8 cellular contexts compared by ENCODE assay signal in genomic region chr11:119065369-119065768, GRCh38. TPM values are rescaled to one million over a fixed set of nuclear protein-coding genes. Genes with fewer than 3 reads are reported as not detected.
DNase-seq lines count a peak whose midpoint lies in the region; ATAC-seq and TF ChIP-seq lines count a peak whose summit lies in the region.

No MANE protein-coding gene starts in this region.

- peaks cover 13% of the 10 kb centered on the region for H3K27me3 Mint-ChIP-seq in brain
- H3K27me3 Mint-ChIP-seq in neural crest cell (ENCODE audit: low read depth), result no peaks in the 10 kb centered on the region

- H3K36me3 Mint-ChIP-seq in brain (peaks cover 9% of the 10 kb centered on the region), neural crest cell (ENCODE audit: low read depth) (no peaks in the 10 kb centered on the region)

- DNase-seq in AML-193 (lab: John Stamatoyannopoulos, UW) (peak; percentile 64 to 68), GM20000 (ENCODE audit: low spot score) (peak; percentile 64), SKM-1 treated with dmso at 0.1 percent for 144 hours (lab: John Stamatoyannopoulos, UW; ENCODE audit: unreplicated experiment) (peak; percentile 52), neural crest cell (ENCODE audit: low read depth, low spot score) (no peak), Ammon's horn (ENCODE audit: low spot score) (no peak)

- TF ChIP-seq CTCF in GM20000 (IDR thresholded peaks at IDR 0.05; ENCODE audit: extremely low read depth, missing control alignments) (peak; percentile 36), brain (conservative IDR thresholded peaks at IDR 0.05) (peak; percentile 26 to 33), neural crest cell (conservative IDR thresholded peaks at IDR 0.05) (peak; percentile 55)

- H3K9me3 Mint-ChIP-seq in brain (no peaks in the 10 kb centered on the region), neural crest cell (no peaks in the 10 kb centered on the region)

- peaks cover 49% of the 10 kb centered on the region for H3K4me1 Mint-ChIP-seq in brain
- peaks cover 29% of the 10 kb centered on the region for H3K4me1 Mint-ChIP-seq in neural crest cell

- ATAC-seq in GM21825 (IDR thresholded peaks at IDR 0.05; ENCODE audit: unreplicated experiment) (no peak), GM21786 (IDR thresholded peaks at IDR 0.05; ENCODE audit: unreplicated experiment) (no peak)

- H3K27ac Mint-ChIP-seq in brain, result no peak overlapping the region
- no peak overlapping the region for H3K27ac Mint-ChIP-seq in neural crest cell (ENCODE audit: unreplicated experiment)

- H3K4me3 Mint-ChIP-seq in brain, result peak overlapping the region; percentile 7 to 100 (median 42)
- peak overlapping the region; percentile 95 for H3K4me3 Mint-ChIP-seq in neural crest cell

RNA-seq across cellular contexts. Expression of gene VPS11, which starts 2.2 kb away (rescaled TPM):
- polyA plus RNA-seq in brain (ENCODE audit: insufficient read depth, low read depth, low replicate concordance), result 59.4 TPM
- 30.6 and 35.4 TPM in 2 replicates for total RNA-seq in neural crest cell

RNA-seq across cellular contexts. Expression of gene HYOU1, which starts 8.4 kb away (rescaled TPM):
- polyA plus RNA-seq in brain (ENCODE audit: insufficient read depth, low read depth, low replicate concordance), result 161 TPM
- total RNA-seq in neural crest cell, result 199 and 204 TPM in 2 replicates

RNA-seq across cellular contexts. Expression of gene HMBS, which starts 19.3 kb away (rescaled TPM):
- 28.1 TPM for polyA plus RNA-seq in brain (ENCODE audit: insufficient read depth, low read depth, low replicate concordance)
- total RNA-seq in neural crest cell, result 55.5 and 58.4 TPM in 2 replicates

RNA-seq across cellular contexts. Expression of gene SLC37A4, which starts 34.7 kb away (rescaled TPM):
- polyA plus RNA-seq in brain (ENCODE audit: insufficient read depth, low read depth, low replicate concordance), result 32.4 TPM
- total RNA-seq in neural crest cell, result 50.2 and 50.3 TPM in 2 replicates

RNA-seq across cellular contexts. Expression of gene DPAGT1, which starts 36.3 kb away (rescaled TPM):
- 43.8 TPM for polyA plus RNA-seq in brain (ENCODE audit: insufficient read depth, low read depth, low replicate concordance)
- 48.8 and 49.5 TPM in 2 replicates for total RNA-seq in neural crest cell

Comparison
In these comparisons a context has a peak if more than half of its experiments do, and no peak if none do; other contexts are left out.
1. DNase-seq: peak in AML-193 (2 of 2), GM20000 (single experiment) and SKM-1 treated with dmso at 0.1 percent for 144 hours (single experiment); none in neural crest cell (single experiment) and Ammon's horn (single experiment).
2. Peak in every context shown above with its lines, with median percentiles within 50 percentile points of each other: CTCF ChIP-seq.